In genomic region chr2:176158306-176158643, GRCh38 we compare ENCODE assay signal across 11 cellular contexts. TPM values are rescaled to one million over a fixed set of nuclear protein-coding genes. Genes with fewer than 3 reads are reported as not detected.
A peak's percentile ranks its signal among the peaks of the same experiment; 100 is the strongest.
DNase-seq lines count a peak whose midpoint lies in the region; ATAC-seq and TF ChIP-seq lines count a peak whose summit lies in the region.
"Had no signal": no experiment of that assay in that cellular context is flagged by ENCODE, and none has a peak within 500 bp of the region (broad histone marks: within the 10 kb centered on the region; RNA-seq: fewer than 3 reads in every experiment).

No MANE protein-coding gene starts in this region.

- H3K27me3 Mint-ChIP-seq in T-helper 17 cell (peaks cover 89% of the 10 kb centered on the region), Calu3 (ENCODE audit: unreplicated experiment) (peaks cover 13% of the 10 kb centered on the region)

- H3K27ac ChIP-seq in A673 (ENCODE audit: low read depth, low read length, poor library complexity, severe bottlenecking) = peak overlapping the region; percentile 85
- H3K27ac ChIP-seq: neutrophil, VCaP had no signal

- no peak for ATAC-seq in T-helper 17 cell
- peak; percentile 3 for ATAC-seq in mucosa of descending colon
- no peak for ATAC-seq in GM21723 (IDR thresholded peaks at IDR 0.05; ENCODE audit: unreplicated experiment)
- ATAC-seq: K562 had no signal

- peaks cover 5% of the 10 kb centered on the region for H3K36me3 Mint-ChIP-seq in T-helper 17 cell (ENCODE audit: low read depth)
- no peaks in the 10 kb centered on the region for H3K36me3 Mint-ChIP-seq in Calu3 (ENCODE audit: insufficient read depth, unreplicated experiment)

- BruUV-seq in A673 (replicated peaks; lab: Mats Ljungman, UMichigan) (no TSS peak), Calu3 (replicated peaks; lab: Mats Ljungman, UMichigan) (no TSS peak)

- DNase-seq in A673 (ENCODE audit: low spot score) (no peak), COLO668 (lab: John Stamatoyannopoulos, UW; ENCODE audit: unreplicated experiment) (peak; percentile 57), T-helper 17 cell (no peak), mucosa of descending colon (no peak), Calu3 (no peak), Kasumi-1 (lab: John Stamatoyannopoulos, UW) (no peak)
- DNase-seq: activated T-cell treated with anti-CD3 and anti-CD28 coated beads, Interleukin-2, amount 50 U/mL, for 1 hour had no signal

- intact Hi-C loops in A673 (cut with micrococcal nuclease; ENCODE audit: unreplicated experiment) = loop anchor here (5.0 kb wide), 1 partner anchor 299 kb away; no protein-coding TSS in a partner anchor
- intact Hi-C loops in mucosa of descending colon (cut with DNase I, micrococcal nuclease) = no loop called here
- intact Hi-C loops in Calu3 (cut with micrococcal nuclease; ENCODE audit: unreplicated experiment) = no loop called here

- H3K9me3 Mint-ChIP-seq in Calu3 (ENCODE audit: low read depth, unreplicated experiment) = peaks cover 2% of the 10 kb centered on the region

- H3K36me3 ChIP-seq in A673 (ENCODE audit: insufficient read depth, low read length, poor library complexity, severe bottlenecking) (peaks cover 37% of the 10 kb centered on the region), mucosa of descending colon (ENCODE audit: low read depth) (no peaks in the 10 kb centered on the region)
- H3K36me3 ChIP-seq: neutrophil had no signal

- TF ChIP-seq CTCF in A673 (conservative IDR thresholded peaks at IDR 0.05; ENCODE audit: low read depth, low read length) (no peak), mucosa of descending colon (IDR thresholded peaks at IDR 0.05) (no peak), Calu3 (IDR thresholded peaks at IDR 0.05; ENCODE audit: unreplicated experiment) (no peak)

- CTCF ChIA-PET in A673 (lab: Charles Lee) = no interaction called here
- CTCF ChIA-PET in Calu3 (lab: Charles Lee) = no interaction called here

- no peaks in the 10 kb centered on the region for H3K27me3 ChIP-seq in A673 (replicated peaks; ENCODE audit: insufficient read depth, low read depth, low read length, poor library complexity)

- H3K27ac Mint-ChIP-seq in T-helper 17 cell (peak overlapping the region; percentile 70), Calu3 (ENCODE audit: unreplicated experiment) (no peak overlapping the region)

- POLR2A ChIA-PET in A673 (lab: Charles Lee; ENCODE audit: low non-redundant PET) = no interaction called here

- H3K9me3 ChIP-seq in A673 (ENCODE audit: low read depth, low read length, poor library complexity, severe bottlenecking) (no peaks in the 10 kb centered on the region), T-helper 17 cell (ENCODE audit: control insufficient read depth, low read length, poor library complexity, severe bottlenecking) (peaks cover 4% of the 10 kb centered on the region), mucosa of descending colon (no peaks in the 10 kb centered on the region)
- H3K9me3 ChIP-seq: neutrophil had no signal

- H3K4me3 ChIP-seq in A673 (ENCODE audit: low read depth, low read length, poor library complexity, severe bottlenecking) (peak overlapping the region; percentile 48), mucosa of descending colon (no peak overlapping the region)
- H3K4me3 ChIP-seq: K562 had no signal

- H3K4me1 Mint-ChIP-seq in T-helper 17 cell (peaks cover 7% of the 10 kb centered on the region), Calu3 (ENCODE audit: low read depth, unreplicated experiment) (no peaks in the 10 kb centered on the region)

- H3K4me3 Mint-ChIP-seq in T-helper 17 cell (peak overlapping the region; percentile 13), Calu3 (ENCODE audit: low read depth, unreplicated experiment) (no peak overlapping the region)

- peaks cover 28% of the 10 kb centered on the region for H3K4me1 ChIP-seq in A673 (ENCODE audit: insufficient read depth, low read length, poor library complexity, severe bottlenecking)
- H3K4me1 ChIP-seq in mucosa of descending colon (ENCODE audit: low read depth) = peaks cover 15% of the 10 kb centered on the region

RNA-seq across cellular contexts. Expression of gene HOXD3, which starts 1.2 kb away (rescaled TPM):
- 41.3 and 53.0 TPM in 2 replicates for total RNA-seq in A673 (2021)
- not detected for total RNA-seq in T-helper 17 cell
- total RNA-seq in mucosa of descending colon = 1 to 10 TPM; 5.8 to 7.0 (median 6.0) TPM
- not detected in 2 replicates for total RNA-seq in Calu3 (2022)
- total RNA-seq: K562 had no signal

RNA-seq across cellular contexts. Expression of gene HOXD4, which starts 6.9 kb away (rescaled TPM):
- total RNA-seq in A673 (2021) (30.8 and 34.3 TPM in 2 replicates), T-helper 17 cell (not detected), mucosa of descending colon (1 to 10 TPM; 4.7 to 6.5 (median 5.9) TPM), Calu3 (2022) (not detected in 2 replicates)
- total RNA-seq: K562 had no signal

RNA-seq across cellular contexts. Expression of gene HOXD8, which starts 28.8 kb away (rescaled TPM):
- total RNA-seq in A673 (2021) = 56.8 and 61.9 TPM in 2 replicates
- total RNA-seq in T-helper 17 cell = not detected
- 10 to 100 TPM in 1 of 3 donors, 1 to 10 TPM in 2; 4.9 to 13.8 (median 5.6) TPM for total RNA-seq in mucosa of descending colon
- not detected in 2 replicates for total RNA-seq in Calu3 (2022)

RNA-seq across cellular contexts. Expression of gene HOXD1, which starts 30.2 kb away (rescaled TPM):
- total RNA-seq in A673 (2021) (not detected in 2 replicates), T-helper 17 cell (not detected), mucosa of descending colon (1 to 10 TPM; 2.2 to 5.9 (median 4.6) TPM), Calu3 (2022) (not detected in 2 replicates)
- total RNA-seq: K562 had no signal

RNA-seq across cellular contexts. Expression of gene HOXD9, which starts 35.8 kb away (rescaled TPM):
- total RNA-seq in A673 (2021) (63.0 and 64.9 TPM in 2 replicates), T-helper 17 cell (not detected), mucosa of descending colon (1 to 10 TPM; 2.1 to 5.6 (median 2.2) TPM), Calu3 (2022) (not detected in 2 replicates)
- total RNA-seq: K562 had no signal
